ENCODE assay signal across 9 cellular contexts in genomic region chr19:50357178-50358100, GRCh38. TPM values are rescaled to one million over a fixed set of nuclear protein-coding genes. Genes with fewer than 3 reads are reported as not detected.
DNase-seq lines count a peak whose midpoint lies in the region; ATAC-seq and TF ChIP-seq lines count a peak whose summit lies in the region.
"Had no signal": no experiment of that assay in that cellular context is flagged by ENCODE, and none has a peak within 500 bp of the region (broad histone marks: within the 10 kb centered on the region; RNA-seq: fewer than 3 reads in every experiment).

No MANE protein-coding gene starts in this region.

- CTCF ChIA-PET in SK-N-SH (lab: Yijun Ruan, JAX), result interaction anchor here (0.5 to 5.1 kb wide), 36 partner anchors 9 to 564 kb away, joined by 3 to 34 read pairs (median 4); partner anchors contain the start of genes NR1H2, POLD1 and SPIB

- H3K27me3 ChIP-seq in BLaER1, result no peaks in the 10 kb centered on the region
- H3K27me3 ChIP-seq in SK-N-SH (ENCODE audit: insufficient read depth), result no peaks in the 10 kb centered on the region
- H3K27me3 ChIP-seq in heart left ventricle, result no peaks in the 10 kb centered on the region
- no peaks in the 10 kb centered on the region for H3K27me3 ChIP-seq in uterus

- no peak for TF ChIP-seq POLR2A in heart left ventricle (IDR thresholded peaks at IDR 0.05)
- peak in 1 of 2 donors; percentile 23 for TF ChIP-seq POLR2A in uterus (IDR thresholded peaks at IDR 0.05)

- H3K27ac ChIP-seq in BLaER1 (peak overlapping the region; percentile 32), SK-N-SH (ENCODE audit: low read depth in 2 of 2, low read length in 1 of 2) (peak overlapping the region in 1 of 2 experiments; percentile 67; a peak in 2 of 4 replicates), heart left ventricle (peak overlapping the region; percentile 37 to 92 (median 82)), uterus (peak overlapping the region; percentile 82 to 88)
- H3K27ac ChIP-seq: SJSA1 had no signal

- H3K4me3 ChIP-seq in BLaER1 (peak overlapping the region; percentile 67), SK-N-SH (ENCODE audit: low read depth in 2 of 2, low read length in 1 of 2) (peak overlapping the region; percentile 43 to 52), heart left ventricle (peak overlapping the region; percentile 14 to 71 (median 54)), uterus (peak overlapping the region; percentile 38 to 45)
- H3K4me3 ChIP-seq: SJSA1 had no signal

- H3K4me2 ChIP-seq in BLaER1, result peak overlapping the region; percentile 95
- peak overlapping the region; percentile 56 for H3K4me2 ChIP-seq in SK-N-SH

- TF ChIP-seq RAD21 in SK-N-SH (IDR thresholded peaks at IDR 0.05; ENCODE audit: low read length), result peak; percentile 78

- DNase-seq in SK-N-SH (peak; percentile 70), heart left ventricle (peak; percentile 65 to 89 (median 76)), renal cortical epithelial cell (ENCODE audit: low read depth) (peak; percentile 47), uterus (peak; percentile 80 to 83)
- DNase-seq in activated naive CD4-positive, alpha-beta T cell treated with anti-CD3 and anti-CD28 coated beads, Interleukin-2, amount 50 U/mL, for 72 hours (ENCODE audit: low spot score in 2 of 2), result peak; percentile 81 to 85

- 29% methylated on average over 44 of the region's 54 CpGs for WGBS in SK-N-SH (ENCODE audit: low lambda C conversion rate)
- 8 to 13% (median 10%) methylated on average over 49 to 54 of the region's 54 CpGs for WGBS in heart left ventricle, 4 donors

- intact Hi-C loops in heart left ventricle (cut with DNase I), result loop anchor here in 7 of 10 donors (1.0 to 10.0 kb wide), 10 partner anchors 60 to 567 kb away; partner anchors contain the start of genes JOSD2 (in 1 of the 7) and SPIB (in 1 of the 7)
- intact Hi-C loops in uterus (cut with DNase I; ENCODE audit: low total_unique reads), result loop anchor here (10.0 kb wide), 1 partner anchor 417 kb away; the partner anchor contains the start of gene GPR32

- peak; percentile 71 for ATAC-seq in GM19324 (IDR thresholded peaks at IDR 0.05; ENCODE audit: low FRiP score, unreplicated experiment)
- ATAC-seq in activated naive CD4-positive, alpha-beta T cell treated with anti-CD3 and anti-CD28 coated beads, Interleukin-2, amount 50 U/mL, for 72 hours, result peak; percentile 64 to 74
- ATAC-seq in heart left ventricle, result peak; percentile 68 to 86 (median 75)

- H2AFZ ChIP-seq in SK-N-SH (ENCODE audit: low read depth), result peak overlapping the region; percentile 86

- H3K9ac ChIP-seq in BLaER1, result peak overlapping the region; percentile 67
- H3K9ac ChIP-seq in SK-N-SH, result 0 out of 2 replicates have a peak overlapping the region, but pooled peaks have one; percentile 7

- H3K9me3 Mint-ChIP-seq in activated naive CD4-positive, alpha-beta T cell treated with anti-CD3 and anti-CD28 coated beads, Interleukin-2, amount 50 U/mL, for 72 hours, result peaks cover 13 to 20% of the 10 kb centered on the region in 2 donors

- H3K36me3 Mint-ChIP-seq in activated naive CD4-positive, alpha-beta T cell treated with anti-CD3 and anti-CD28 coated beads, Interleukin-2, amount 50 U/mL, for 72 hours, result peaks cover 43% of the 10 kb centered on the region in 2 donors

- H4K20me1 ChIP-seq in BLaER1 (no peaks in the 10 kb centered on the region), SK-N-SH (ENCODE audit: insufficient read depth) (no peaks in the 10 kb centered on the region)

- no peaks in the 10 kb centered on the region for H3K9me2 ChIP-seq in SK-N-SH

- TF ChIP-seq CTCF in LNCAP (IDR thresholded peaks at IDR 0.05), result peak; percentile 71
- peak; percentile 82 for TF ChIP-seq CTCF in SK-N-SH (IDR thresholded peaks at IDR 0.05)
- peak; percentile 82 to 94 (median 88) for TF ChIP-seq CTCF in heart left ventricle (IDR thresholded peaks at IDR 0.05)
- peak; percentile 86 to 92 (median 88) for TF ChIP-seq CTCF in uterus (IDR thresholded peaks at IDR 0.05)

- H3K79me2 ChIP-seq in SK-N-SH (ENCODE audit: insufficient read depth), result no peaks in the 10 kb centered on the region

- no peak for TF ChIP-seq EP300 in SK-N-SH (IDR thresholded peaks at IDR 0.05; ENCODE audit: borderline replicate concordance in 1 of 2, low read depth in 1 of 2, low read length in 1 of 2)

- H3K9me3 ChIP-seq in BLaER1 (peaks cover 6% of the 10 kb centered on the region; the same call in 1 of the 2 replicates), SK-N-SH (no peaks in the 10 kb centered on the region), heart left ventricle (no peaks in the 10 kb centered on the region), uterus (no peaks in the 10 kb centered on the region)
- H3K9me3 ChIP-seq: SJSA1 had no signal

- H3K4me1 ChIP-seq in BLaER1 (peaks cover 41% of the 10 kb centered on the region), SK-N-SH (ENCODE audit: control insufficient read depth in 1 of 2, insufficient read depth in 2 of 2, low read depth in 1 of 2, low read length in 1 of 2) (peaks cover 0 to 4% of the 10 kb centered on the region in 2 experiments; a peak in 1 of 4 replicates), heart left ventricle (peaks cover 0 to 13% (median 0%) of the 10 kb centered on the region in 12 donors), uterus (no peaks in the 10 kb centered on the region)
- H3K4me1 ChIP-seq: SJSA1 had no signal

- H3K36me3 ChIP-seq in BLaER1 (no peaks in the 10 kb centered on the region), SK-N-SH (replicated peaks in 1 of 2; ENCODE audit: control insufficient read depth in 1 of 2, insufficient read depth in 2 of 2, low read length in 1 of 2) (no peaks in the 10 kb centered on the region), heart left ventricle (no peaks in the 10 kb centered on the region), uterus (no peaks in the 10 kb centered on the region)
- H3K36me3 ChIP-seq: SJSA1 had no signal

- POLR2A ChIA-PET in SK-N-SH (lab: Yijun Ruan, JAX), result interaction anchor here (0.6 to 1.7 kb wide), 6 partner anchors 9 to 154 kb away, joined by 3 to 8 read pairs (median 3); partner anchors contain the start of gene JOSD2

- H3F3A ChIP-seq in SK-N-SH (replicated peaks; ENCODE audit: insufficient read depth), result no peaks in the 10 kb centered on the region

- H3K27ac Mint-ChIP-seq in activated naive CD4-positive, alpha-beta T cell treated with anti-CD3 and anti-CD28 coated beads, Interleukin-2, amount 50 U/mL, for 72 hours, result peak overlapping the region; percentile 91 to 95

TF ChIP-seq in SK-N-SH, 30 proteins besides CTCF, POLR2A, EP300 and RAD21:
- TF ChIP-seq SMC3 (IDR thresholded peaks at IDR 0.05; ENCODE audit: low read depth, low read length) (peak; percentile 62), FOSL2 (IDR thresholded peaks at IDR 0.05; ENCODE audit: borderline replicate concordance, low read depth) (no peak), TCF12 (IDR thresholded peaks at IDR 0.05) (no peak), CHD2 (IDR thresholded peaks at IDR 0.05; ENCODE audit: low read length, partially characterized antibody) (no peak)

RNA-seq across cellular contexts. Expression of gene NAPSA, which starts 8.0 kb away (rescaled TPM):
- polyA plus RNA-seq in SK-N-SH (2012; rRNA removed), result 0.43 and 0.76 TPM in 2 replicates
- polyA plus RNA-seq in SK-N-SH (2012; cell fraction: cytosol; rRNA removed), result 0.05 and 0.20 TPM in 2 replicates
- polyA plus RNA-seq in SK-N-SH (2012; cell fraction: nucleus; rRNA removed), result 3.4 and 4.7 TPM in 2 replicates
- 100 to 1,000 TPM in 1 of 2 donors, 10 to 100 TPM in 1; 90.8 to 166 TPM for total RNA-seq in activated naive CD4-positive, alpha-beta T cell treated with anti-CD3 and anti-CD28 coated beads, Interleukin-2, amount 50 U/mL, for 72 hours
- total RNA-seq in heart left ventricle, result under 1 TPM in 4 of 9 donors, not detected in 5; 0.28 to 0.89 (median 0.66) TPM
- polyA plus RNA-seq in heart left ventricle, result under 1 TPM; 0.36 to 0.61 TPM
- 15.2 TPM in 1 of 2 replicates, not detected in the other for total RNA-seq in renal cortical epithelial cell
- total RNA-seq in uterus, result 1 to 10 TPM in 2 of 4 donors, not detected in 2; 1.4 to 1.5 TPM
- total RNA-seq: SJSA1 had no signal

RNA-seq across cellular contexts. Expression of gene NR1H2, which starts 18.8 kb away (rescaled TPM):
- polyA plus RNA-seq in SK-N-SH (2012; rRNA removed) (72.8 and 108 TPM in 2 replicates), heart left ventricle (100 to 1,000 TPM in 1 of 2 donors, 10 to 100 TPM in 1; 91.5 to 155 TPM)
- polyA plus RNA-seq in SK-N-SH (2012; cell fraction: cytosol; rRNA removed), result 66.3 and 75.1 TPM in 2 replicates
- polyA plus RNA-seq in SK-N-SH (2012; cell fraction: nucleus; rRNA removed), result 141 and 150 TPM in 2 replicates
- total RNA-seq in activated naive CD4-positive, alpha-beta T cell treated with anti-CD3 and anti-CD28 coated beads, Interleukin-2, amount 50 U/mL, for 72 hours, result 10 to 100 TPM; 51.1 to 61.2 TPM
- total RNA-seq in heart left ventricle (100 to 1,000 TPM in 3 of 9 donors, 10 to 100 TPM in 6; 66.2 to 162 (median 74.3) TPM), renal cortical epithelial cell (67.0 and 72.5 TPM in 2 replicates), uterus (100 to 1,000 TPM in 1 of 4 donors, 10 to 100 TPM in 3; 45.3 to 115 (median 61.4) TPM)

RNA-seq across cellular contexts. Expression of gene POLD1, which starts 26.7 kb away (rescaled TPM):
- 28.6 and 33.6 TPM in 2 replicates for polyA plus RNA-seq in SK-N-SH (2012; rRNA removed)
- polyA plus RNA-seq in SK-N-SH (2012; cell fraction: cytosol; rRNA removed), result 8.1 and 14.9 TPM in 2 replicates
- polyA plus RNA-seq in SK-N-SH (2012; cell fraction: nucleus; rRNA removed), result 109 and 151 TPM in 2 replicates
- 100 to 1,000 TPM; 183 to 254 TPM for total RNA-seq in activated naive CD4-positive, alpha-beta T cell treated with anti-CD3 and anti-CD28 coated beads, Interleukin-2, amount 50 U/mL, for 72 hours
- total RNA-seq in heart left ventricle, result 10 to 100 TPM in 4 of 9 donors, 1 to 10 TPM in 5; 6.1 to 18.0 (median 9.0) TPM
- polyA plus RNA-seq in heart left ventricle, result 10 to 100 TPM in 1 of 2 donors, 1 to 10 TPM in 1; 9.6 to 12.1 TPM
- total RNA-seq in renal cortical epithelial cell, result 23.9 and 34.7 TPM in 2 replicates
- 10 to 100 TPM; 10.6 to 47.9 (median 24.0) TPM for total RNA-seq in uterus

RNA-seq across cellular contexts. Expression of gene KCNC3, which starts 28.3 kb away (rescaled TPM):
- 0.26 and 0.30 TPM in 2 replicates for polyA plus RNA-seq in SK-N-SH (2012; rRNA removed)
- 0.14 and 0.37 TPM in 2 replicates for polyA plus RNA-seq in SK-N-SH (2012; cell fraction: cytosol; rRNA removed)
- polyA plus RNA-seq in SK-N-SH (2012; cell fraction: nucleus; rRNA removed), result 2.4 and 2.7 TPM in 2 replicates
- total RNA-seq in activated naive CD4-positive, alpha-beta T cell treated with anti-CD3 and anti-CD28 coated beads, Interleukin-2, amount 50 U/mL, for 72 hours, result 10 to 100 TPM in 1 of 2 donors, 1 to 10 TPM in 1; 5.1 to 24.1 TPM
- total RNA-seq in heart left ventricle, result 1 to 10 TPM in 8 of 9 donors, under 1 TPM in 1; 0.87 to 4.4 (median 2.5) TPM
- polyA plus RNA-seq in heart left ventricle, result 1 to 10 TPM; 1.7 to 3.3 TPM
- total RNA-seq in renal cortical epithelial cell, result 0.17 and 6.5 TPM in 2 replicates
- 1 to 10 TPM in 1 of 4 donors, under 1 TPM in 2, not detected in 1; 0.26 to 2.4 (median 0.85) TPM for total RNA-seq in uterus
- total RNA-seq: SJSA1 had no signal
